13 cellular contexts compared by ENCODE assay signal in the genomic region with DNA sequence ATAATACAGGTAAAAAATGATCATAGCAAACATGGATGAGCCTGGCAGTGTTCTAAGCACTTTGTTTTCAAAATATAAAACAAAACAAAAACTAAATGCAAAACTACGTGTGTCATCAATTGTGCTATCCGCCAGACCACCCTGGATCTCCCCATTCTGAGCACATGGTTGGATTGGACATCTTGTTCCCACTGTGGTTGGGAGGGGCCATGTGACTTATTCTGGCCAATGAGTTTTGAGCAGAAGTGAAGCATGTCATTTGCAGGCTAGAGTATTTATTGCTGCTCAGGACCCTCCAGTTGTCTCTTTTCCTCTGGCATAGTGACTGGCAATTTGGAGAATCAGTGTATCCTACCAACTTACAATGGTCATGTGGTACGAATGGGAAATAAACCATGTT.
DNase-seq lines count a peak whose midpoint lies in the region; ATAC-seq and TF ChIP-seq lines count a peak whose summit lies in the region.
"Had no signal": no experiment of that assay in that cellular context is flagged by ENCODE, and none has a peak within 500 bp of the region (broad histone marks: within the 10 kb centered on the region; RNA-seq: fewer than 3 reads in every experiment).

No MANE protein-coding gene starts in this region.

- peak; percentile 3 for DNase-seq in DMS 273 (lab: John Stamatoyannopoulos, UW; ENCODE audit: unreplicated experiment)
- DNase-seq in DMS 273 treated with DMSO at 0.1 percent for 48 hours (lab: John Stamatoyannopoulos, UW): no peak
- DNase-seq in G401 (ENCODE audit: low spot score): peak; percentile 18
- peak; percentile 11 for DNase-seq in NCI-H446 treated with DMSO at 0.1 percent for 48 hours (lab: John Stamatoyannopoulos, UW)
- DNase-seq in cerebellar cortex (ENCODE audit: low spot score): peak; percentile 9
- no peak for DNase-seq in MCF 10A (ENCODE audit: unreplicated experiment)
- no peak for DNase-seq in stimulated activated CD4-positive, alpha-beta T cell treated with anti-CD3 and anti-CD28 coated beads, Interleukin-4, amount 100 ng/mL, for 1 hour
- DNase-seq: CD4-positive, alpha-beta T cell; DND-41; H9 had no signal

- CTCF ChIA-PET in MCF 10A (lab: Yijun Ruan, JAX): interaction anchor here (0.7 kb wide), 1 partner anchor 271 kb away, joined by 4 read pairs; no protein-coding TSS in a partner anchor

- H3K4me1 Mint-ChIP-seq in MCF 10A (ENCODE audit: insufficient read depth, unreplicated experiment): no peaks in the 10 kb centered on the region
- H3K4me1 Mint-ChIP-seq: GM23338, IgD-negative memory B cell had no signal

- H3K36me3 Mint-ChIP-seq in MCF 10A (ENCODE audit: insufficient read depth, unreplicated experiment): no peaks in the 10 kb centered on the region

- no peak for ATAC-seq in GM18520 (IDR thresholded peaks at IDR 0.05; ENCODE audit: unreplicated experiment)
- ATAC-seq: GM23338 had no signal

- TF ChIP-seq CTCF in MCF 10A (IDR thresholded peaks at IDR 0.05; ENCODE audit: unreplicated experiment): no peak

- in situ Hi-C loops in G401 (cut with HindIII; ENCODE audit: low sequenced_read_pairs): no loop called here

- no peak overlapping the region for H3K27ac Mint-ChIP-seq in MCF 10A (ENCODE audit: low read depth, unreplicated experiment)
- H3K27ac Mint-ChIP-seq: CD4-positive, alpha-beta T cell; GM23338; H9; IgD-negative memory B cell had no signal

- intact Hi-C loops in MCF 10A (cut with micrococcal nuclease): no loop called here

- no peak overlapping the region for H3K4me3 Mint-ChIP-seq in MCF 10A (ENCODE audit: unreplicated experiment)
- H3K4me3 Mint-ChIP-seq: CD4-positive, alpha-beta T cell; GM23338; H9; IgD-negative memory B cell had no signal

- POLR2A ChIA-PET in MCF 10A (lab: Yijun Ruan, JAX): interaction anchor here (0.5 kb wide), 1 partner anchor 1415 kb away, joined by 3 read pairs; no protein-coding TSS in a partner anchor

- H3K9me3 Mint-ChIP-seq in MCF 10A (ENCODE audit: unreplicated experiment): no peaks in the 10 kb centered on the region
- H3K9me3 Mint-ChIP-seq: CD4-positive, alpha-beta T cell; GM23338; H9 had no signal

- BruUV-seq in MCF 10A (replicated peaks; lab: Mats Ljungman, UMichigan): no TSS peak

- peaks cover 45% of the 10 kb centered on the region for H3K27me3 Mint-ChIP-seq in MCF 10A (ENCODE audit: insufficient read depth, unreplicated experiment)
- H3K27me3 Mint-ChIP-seq: IgD-negative memory B cell had no signal

Comparison
In these comparisons a context has a peak if more than half of its experiments do, and no peak if none do; other contexts are left out.
1. DNase-seq: peak in DMS 273 (single experiment), G401 (single experiment), NCI-H446 treated with DMSO at 0.1 percent for 48 hours (single experiment) and cerebellar cortex (single experiment); none in DMS 273 treated with DMSO at 0.1 percent for 48 hours (single experiment), MCF 10A (single experiment) and stimulated activated CD4-positive, alpha-beta T cell treated with anti-CD3 and anti-CD28 coated beads, Interleukin-4, amount 100 ng/mL, for 1 hour (single experiment).